Comparison of ENCODE assay signal across 13 cellular contexts in genomic region chr16:47780213-47780612, GRCh38.
DNase-seq lines count a peak whose midpoint lies in the region; ATAC-seq and TF ChIP-seq lines count a peak whose summit lies in the region.
"Had no signal": no experiment of that assay in that cellular context is flagged by ENCODE, and none has a peak within 500 bp of the region (broad histone marks: within the 10 kb centered on the region; RNA-seq: fewer than 3 reads in every experiment).

No MANE protein-coding gene starts in this region.

- TF ChIP-seq CTCF in activated B cell treated with CpG ODN at 0.5 μM for 24 hours (IDR thresholded peaks at IDR 0.05), result no peak
- no peak for TF ChIP-seq CTCF in GM20000 (IDR thresholded peaks at IDR 0.05; ENCODE audit: extremely low read depth, missing control alignments)

- CTCF ChIA-PET in activated B cell treated with CpG ODN at 0.5 μM for 24 hours (lab: Charles Lee), result no interaction called here

- no peaks in the 10 kb centered on the region for H3K36me3 ChIP-seq in H7 (replicated peaks; ENCODE audit: control insufficient read depth, insufficient read depth, low read length)
- no peaks in the 10 kb centered on the region for H3K36me3 ChIP-seq in mesenchymal stem cell (ENCODE audit: control insufficient read depth in 1 of 2, insufficient read depth in 2 of 2, low read depth in 1 of 2, low read length in 2 of 2)
- H3K36me3 ChIP-seq: cardiac muscle cell, WERI-Rb-1 had no signal

- intact Hi-C loops in activated B cell treated with CpG ODN at 0.5 μM for 24 hours (cut with micrococcal nuclease) (no loop called here), Right ventricle myocardium inferior (cut with DNase I) (no loop called here)

- no peak overlapping the region for H2AK5ac ChIP-seq in mesenchymal stem cell (ENCODE audit: low read length, severe bottlenecking)

- H3K9ac ChIP-seq in mesenchymal stem cell (ENCODE audit: low read length), result peak overlapping the region; percentile 62

- H3K4me1 Mint-ChIP-seq in activated B cell treated with CpG ODN at 0.5 μM for 24 hours, result peaks cover 10% of the 10 kb centered on the region
- H3K4me1 Mint-ChIP-seq: nephron had no signal

- no peak overlapping the region for H2BK12ac ChIP-seq in mesenchymal stem cell (ENCODE audit: low read length in 2 of 2)

- POLR2A ChIA-PET in activated B cell treated with CpG ODN at 0.5 μM for 24 hours (lab: Charles Lee), result no interaction called here

- H2BK15ac ChIP-seq in mesenchymal stem cell (ENCODE audit: low read depth, poor library complexity, severe bottlenecking), result no peak overlapping the region

- H3K4me1 ChIP-seq in mesenchymal stem cell (ENCODE audit: control insufficient read depth, insufficient read depth, low read depth, low read length), result peaks cover 2% of the 10 kb centered on the region

- no peaks in the 10 kb centered on the region for H3K36me3 Mint-ChIP-seq in activated B cell treated with CpG ODN at 0.5 μM for 24 hours (ENCODE audit: low read depth)

- no peak overlapping the region for H3K4me2 ChIP-seq in mesenchymal stem cell (ENCODE audit: low read length, poor library complexity, severe bottlenecking)

- 80% methylated on average over 1 of the region's 4 CpGs for WGBS in mesenchymal stem cell

- H4K91ac ChIP-seq in mesenchymal stem cell (ENCODE audit: low read length), result no peak overlapping the region

- H3K4ac ChIP-seq in mesenchymal stem cell (ENCODE audit: low read depth in 1 of 2, low read length in 2 of 2), result no peak overlapping the region

- H2BK120ac ChIP-seq in mesenchymal stem cell (ENCODE audit: low read depth, low read length), result no peak overlapping the region

- peak overlapping the region; percentile 88 for H3K4me3 Mint-ChIP-seq in activated B cell treated with CpG ODN at 0.5 μM for 24 hours
- H3K4me3 Mint-ChIP-seq: nephron had no signal

- H2BK5ac ChIP-seq in mesenchymal stem cell (ENCODE audit: low read depth, low read length, poor library complexity, severe bottlenecking), result no peak overlapping the region

- H3K27me3 ChIP-seq in H7 (ENCODE audit: control insufficient read depth, insufficient read depth, low read length) (no peaks in the 10 kb centered on the region), mesenchymal stem cell (ENCODE audit: control insufficient read depth in 1 of 2, insufficient read depth in 1 of 2, low read length in 2 of 2) (no peaks in the 10 kb centered on the region)
- H3K27me3 ChIP-seq: cardiac muscle cell had no signal

- H2AFZ ChIP-seq in mesenchymal stem cell (ENCODE audit: low read depth, low read length), result no peak overlapping the region

- H4K8ac ChIP-seq in mesenchymal stem cell (ENCODE audit: low read length), result no peak overlapping the region

- no peak overlapping the region for H3K27ac ChIP-seq in mesenchymal stem cell (ENCODE audit: low read length, poor library complexity, severe bottlenecking)
- H3K27ac ChIP-seq: cardiac muscle cell, WERI-Rb-1 had no signal

- ATAC-seq in activated B cell treated with CpG ODN at 0.5 μM for 24 hours (ENCODE audit: low read depth) (no peak), Right ventricle myocardium inferior (no peak), HG03342 (IDR thresholded peaks at IDR 0.05; ENCODE audit: unreplicated experiment) (no peak), HG03159 (IDR thresholded peaks at IDR 0.05; ENCODE audit: unreplicated experiment) (no peak)

- no peaks in the 10 kb centered on the region for H3K79me1 ChIP-seq in mesenchymal stem cell (replicated peaks; ENCODE audit: low read length, poor library complexity, severe bottlenecking)

- H3K9me3 Mint-ChIP-seq in activated B cell treated with CpG ODN at 0.5 μM for 24 hours, result no peaks in the 10 kb centered on the region
- H3K9me3 Mint-ChIP-seq: CD4-positive, alpha-beta T cell; nephron had no signal

- no peak overlapping the region for H3K14ac ChIP-seq in mesenchymal stem cell (ENCODE audit: low read length in 2 of 2)

- H3K27me3 Mint-ChIP-seq in activated B cell treated with CpG ODN at 0.5 μM for 24 hours, result no peaks in the 10 kb centered on the region
- H3K27me3 Mint-ChIP-seq: CD4-positive, alpha-beta T cell had no signal

- no peak overlapping the region for H3K18ac ChIP-seq in mesenchymal stem cell (ENCODE audit: low read depth in 1 of 2, low read length in 2 of 2)

- no peak overlapping the region for H3K27ac Mint-ChIP-seq in activated B cell treated with CpG ODN at 0.5 μM for 24 hours
- H3K27ac Mint-ChIP-seq: CD4-positive, alpha-beta T cell; nephron had no signal

- no peak overlapping the region for H3K23ac ChIP-seq in mesenchymal stem cell (ENCODE audit: low read length in 2 of 2)

- H3K9me3 ChIP-seq in mesenchymal stem cell (ENCODE audit: control insufficient read depth, low read length), result no peaks in the 10 kb centered on the region

- DNase-seq in COLO668 (lab: John Stamatoyannopoulos, UW; ENCODE audit: unreplicated experiment) (peak; percentile 6), H7 (peak; percentile 14), activated B cell treated with CpG ODN at 0.5 μM for 24 hours (no peak), mesenchymal stem cell (no peak), GM20000 (ENCODE audit: low spot score) (no peak), Right ventricle myocardium inferior (ENCODE audit: missing footprints) (no peak)
- DNase-seq: foreskin melanocyte, WERI-Rb-1 had no signal

- H3K4me3 ChIP-seq in H7 (ENCODE audit: insufficient read depth, low read depth, low read length) (no peak overlapping the region), mesenchymal stem cell (ENCODE audit: insufficient read depth in 1 of 2, low read depth in 1 of 2, low read length in 2 of 2) (peak overlapping the region in 1 of 2 experiments; percentile 75)
- H3K4me3 ChIP-seq: cardiac muscle cell had no signal

Comparison
In these comparisons a context has a peak if more than half of its experiments do, and no peak if none do; other contexts are left out.
1. DNase-seq: peak in COLO668 (single experiment) and H7 (single experiment); none in activated B cell treated with CpG ODN at 0.5 μM for 24 hours (single experiment), mesenchymal stem cell (single experiment), GM20000 (single experiment) and Right ventricle myocardium inferior (single experiment).